ENCODE assay signal across 13 cellular contexts in the genomic region with DNA sequence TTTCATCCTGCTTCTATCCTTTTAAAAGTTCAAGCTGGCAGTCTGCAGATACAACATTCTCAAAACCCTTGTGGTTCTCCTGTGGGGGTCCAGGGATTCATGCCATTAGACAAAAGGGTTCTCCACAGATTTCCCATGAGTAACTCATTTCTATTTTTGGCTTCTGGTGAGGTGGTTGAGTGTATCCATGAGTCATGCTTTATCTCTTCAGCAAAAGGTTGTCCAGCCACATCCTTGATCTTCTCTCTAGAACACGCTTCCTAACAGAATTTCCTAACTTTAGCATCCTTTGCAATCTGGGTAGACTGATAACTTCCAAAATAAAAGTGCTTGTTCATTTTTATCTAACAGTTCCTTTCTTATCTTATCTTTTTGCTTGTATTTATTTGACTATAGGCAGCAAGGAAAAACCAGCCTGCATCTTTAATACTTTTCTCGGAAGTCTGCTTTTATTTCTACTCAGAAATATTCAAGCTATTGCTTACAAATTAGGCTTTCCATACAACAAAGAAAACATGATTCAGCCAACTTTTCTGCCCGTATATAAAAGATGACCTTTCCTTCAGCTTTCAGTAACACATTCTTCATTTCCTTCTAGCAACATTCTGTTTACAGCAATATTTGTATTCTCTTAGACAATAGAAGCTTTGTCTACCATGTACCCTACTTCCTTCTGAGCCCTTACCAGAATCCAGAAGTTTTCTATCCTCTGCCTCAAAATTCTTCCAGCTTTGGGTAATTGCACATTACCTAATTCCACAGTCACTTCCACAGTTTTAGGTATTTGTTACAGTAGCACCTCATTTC.
DNase-seq lines count a peak whose midpoint lies in the region; ATAC-seq and TF ChIP-seq lines count a peak whose summit lies in the region.
"Had no signal": no experiment of that assay in that cellular context is flagged by ENCODE, and none has a peak within 500 bp of the region (broad histone marks: within the 10 kb centered on the region; RNA-seq: fewer than 3 reads in every experiment).

No MANE protein-coding gene starts in this region.

- H3K9me3 ChIP-seq in MG63: peaks cover 60% of the 10 kb centered on the region

- ATAC-seq in omental fat pad (ENCODE audit: low FRiP score) (peak; percentile 78), GM21786 (IDR thresholded peaks at IDR 0.05; ENCODE audit: unreplicated experiment) (no peak), HG02610 (IDR thresholded peaks at IDR 0.05; ENCODE audit: unreplicated experiment) (no peak)
- ATAC-seq: effector memory CD8-positive, alpha-beta T cell; natural killer cell treated with Interleukin-12 subunit alpha and Interleukin-12 subunit beta and Interleukin-15 and Interleukin-18, amount 100 ng/mL, for 72 hours had no signal

- H3K4me3 ChIP-seq in MG63: no peak overlapping the region

- no peak for TF ChIP-seq CTCF in omental fat pad (IDR thresholded peaks at IDR 0.05)

- peak; percentile 77 for DNase-seq in DMS53 (lab: John Stamatoyannopoulos, UW)
- DNase-seq in RKO (ENCODE audit: low spot score): peak; percentile 20
- peak; percentile 17 to 87 for DNase-seq in dermis microvascular lymphatic vessel endothelial cell (ENCODE audit: low read depth in 2 of 2)
- DNase-seq in omental fat pad (ENCODE audit: low spot score): no peak
- no peak for DNase-seq in NCI-H510A (lab: John Stamatoyannopoulos, UW)
- no peak for DNase-seq in MG63
- DNase-seq: effector memory CD8-positive, alpha-beta T cell; NCI-H1436; NCI-H774; small intestine had no signal

- no peaks in the 10 kb centered on the region for H3K27me3 ChIP-seq in MG63

- H3K36me3 ChIP-seq in MG63: no peaks in the 10 kb centered on the region

Comparison
In these comparisons a context has a peak if more than half of its experiments do, and no peak if none do; other contexts are left out.
1. DNase-seq: peak in DMS53 (single experiment), RKO (single experiment) and dermis microvascular lymphatic vessel endothelial cell (2 of 2); none in omental fat pad (single experiment), NCI-H510A (single experiment) and MG63 (single experiment).